In the genomic region with DNA sequence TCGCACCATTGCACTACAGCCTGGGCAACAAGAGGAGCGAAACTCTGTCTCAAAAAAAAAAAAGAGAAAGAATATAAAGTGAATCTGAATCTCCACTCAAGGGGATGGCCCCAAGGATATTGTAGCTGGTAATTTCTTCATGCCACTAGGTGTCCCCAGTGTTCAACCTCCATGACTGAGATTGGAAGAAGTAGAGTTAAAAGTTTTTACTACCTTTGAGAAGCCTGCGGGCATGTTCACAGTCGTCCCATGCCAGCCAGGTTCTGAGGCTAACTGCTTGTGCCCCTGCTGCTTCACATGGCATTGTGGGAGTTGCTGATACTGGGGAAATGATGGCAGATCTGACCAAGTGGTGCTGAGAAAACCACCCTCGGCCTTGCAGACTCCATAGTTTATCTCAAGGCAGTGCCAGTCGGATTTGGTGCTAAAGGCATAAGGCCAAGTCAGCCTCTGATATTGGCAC, we compare ENCODE assay signal across 8 cellular contexts. TPM values are rescaled to one million over a fixed set of nuclear protein-coding genes. Genes with fewer than 3 reads are reported as not detected.
DNase-seq lines count a peak whose midpoint lies in the region; ATAC-seq, FAIRE-seq and TF ChIP-seq lines count a peak whose summit lies in the region.

No MANE protein-coding gene starts in this region.

- ATAC-seq in Right ventricle myocardium inferior (peak; percentile 57), GM19452 (IDR thresholded peaks at IDR 0.05; ENCODE audit: unreplicated experiment) (no peak)
- peak; percentile 70 for ATAC-seq in stimulated activated naive CD8-positive, alpha-beta T cell treated with anti-CD3 and anti-CD28 coated beads, Interleukin-15, amount 100 ng/mL, for 72 hours

- peak; percentile 56 for FAIRE-seq in astrocyte (lab: Jason Lieb, UNC)

- H3K9me3 ChIP-seq in astrocyte (ENCODE audit: insufficient read depth, low read depth, low read length) = no peaks in the 10 kb centered on the region

- no peak overlapping the region for H2AFZ ChIP-seq in astrocyte (ENCODE audit: low read depth, low read length)

- peak; percentile 69 for TF ChIP-seq CTCF in astrocyte (IDR thresholded peaks at IDR 0.05; ENCODE audit: insufficient read depth, low read depth, low read length)

- H3K4me1 Mint-ChIP-seq in astrocyte (ENCODE audit: low read depth, unreplicated experiment) = peaks cover 5% of the 10 kb centered on the region
- H3K4me1 Mint-ChIP-seq in stimulated activated naive CD8-positive, alpha-beta T cell treated with anti-CD3 and anti-CD28 coated beads, Interleukin-15, amount 100 ng/mL, for 72 hours = peaks cover under 1% of the 10 kb centered on the region

- no peaks in the 10 kb centered on the region for H3K27me3 Mint-ChIP-seq in astrocyte (ENCODE audit: low read depth, unreplicated experiment)
- H3K27me3 Mint-ChIP-seq in stimulated activated naive CD8-positive, alpha-beta T cell treated with anti-CD3 and anti-CD28 coated beads, Interleukin-15, amount 100 ng/mL, for 72 hours = no peaks in the 10 kb centered on the region

- H3K27me3 ChIP-seq in astrocyte (ENCODE audit: insufficient read depth, low read length) = no peaks in the 10 kb centered on the region

- no peaks in the 10 kb centered on the region for H3K9me3 Mint-ChIP-seq in astrocyte (ENCODE audit: unreplicated experiment)
- no peaks in the 10 kb centered on the region for H3K9me3 Mint-ChIP-seq in stimulated activated naive CD8-positive, alpha-beta T cell treated with anti-CD3 and anti-CD28 coated beads, Interleukin-15, amount 100 ng/mL, for 72 hours

- no peak overlapping the region for H3K4me3 Mint-ChIP-seq in astrocyte (ENCODE audit: unreplicated experiment)
- no peak overlapping the region for H3K4me3 Mint-ChIP-seq in stimulated activated naive CD8-positive, alpha-beta T cell treated with anti-CD3 and anti-CD28 coated beads, Interleukin-15, amount 100 ng/mL, for 72 hours

- peaks cover 15% of the 10 kb centered on the region for H3K36me3 ChIP-seq in astrocyte (ENCODE audit: insufficient read depth, low read length)

- peaks cover 16% of the 10 kb centered on the region for H3K36me3 Mint-ChIP-seq in astrocyte (ENCODE audit: low read depth, unreplicated experiment)

- no peak overlapping the region for H3K27ac ChIP-seq in astrocyte (ENCODE audit: low read depth, low read length)

- no peaks in the 10 kb centered on the region for H4K20me1 ChIP-seq in astrocyte (ENCODE audit: insufficient read depth, low read length)

- DNase-seq in Right ventricle myocardium inferior (ENCODE audit: missing footprints) (no peak), cardiac septum (ENCODE audit: low spot score) (no peak), NCI-H1105 (lab: John Stamatoyannopoulos, UW) (peak; percentile 9), astrocyte (ENCODE audit: low read depth) (peak; percentile 29), iPS-NIHi11 (ENCODE audit: low spot score) (peak; percentile 61), SHP77 treated with DMSO at 0.1 percent for 48 hours (lab: John Stamatoyannopoulos, UW) (no peak)
- DNase-seq in stimulated activated naive CD8-positive, alpha-beta T cell treated with anti-CD3 and anti-CD28 coated beads, Interleukin-15, amount 100 ng/mL, for 72 hours = no peak

- intact Hi-C loops in Right ventricle myocardium inferior (cut with DNase I) (loop anchor here (2.0 to 5.0 kb wide), 2 partner anchors 51 to 95 kb away; a partner anchor contains a TSS), cardiac septum (cut with DNase I) (loop anchor here (1.0 kb wide), 1 partner anchor 95 kb away; no protein-coding TSS in a partner anchor)

- H3K79me2 ChIP-seq in astrocyte (ENCODE audit: insufficient read depth, low read length) = no peaks in the 10 kb centered on the region

- peaks cover 7% of the 10 kb centered on the region for H3K4me1 ChIP-seq in astrocyte (ENCODE audit: insufficient read depth, low read length)

- H3K27ac Mint-ChIP-seq in astrocyte (ENCODE audit: unreplicated experiment) = no peak overlapping the region
- H3K27ac Mint-ChIP-seq in stimulated activated naive CD8-positive, alpha-beta T cell treated with anti-CD3 and anti-CD28 coated beads, Interleukin-15, amount 100 ng/mL, for 72 hours = peak overlapping the region in 1 of 2 donors; percentile 42

- peak overlapping the region; percentile 11 for H3K9ac ChIP-seq in astrocyte (ENCODE audit: low read length)

- H3K4me2 ChIP-seq in astrocyte (ENCODE audit: low read length) = no peak overlapping the region

- no peak overlapping the region for H3K4me3 ChIP-seq in astrocyte (ENCODE audit: insufficient read depth, low read depth, low read length)

RNA-seq across cellular contexts. Expression of a gene that starts 10.8 kb away (rescaled TPM):
- total RNA-seq in Right ventricle myocardium inferior (159 TPM), cardiac septum (123 TPM), astrocyte (9.8 and 10.1 TPM in 2 replicates)

RNA-seq across cellular contexts. Expression of a gene that starts 49.0 kb away (rescaled TPM):
- 22.6 TPM for total RNA-seq in Right ventricle myocardium inferior
- total RNA-seq in cardiac septum = 24.7 TPM
- 47.9 and 50.2 TPM in 2 replicates for total RNA-seq in astrocyte

Comparison
In these comparisons a context has a peak if more than half of its experiments do, and no peak if none do; other contexts are left out.
1. DNase-seq: peak in NCI-H1105 (single experiment), astrocyte (single experiment) and iPS-NIHi11 (single experiment); none in Right ventricle myocardium inferior (single experiment), cardiac septum (single experiment), stimulated activated naive CD8-positive, alpha-beta T cell treated with anti-CD3 and anti-CD28 coated beads, Interleukin-15, amount 100 ng/mL, for 72 hours (0 of 2) and SHP77 treated with DMSO at 0.1 percent for 48 hours (single experiment).
2. RNA of a gene that starts 10.8 kb away (total RNA-seq): 159 TPM in Right ventricle myocardium inferior (single experiment) and 123 TPM in cardiac septum (single experiment); 9.8 to 10.1 TPM in astrocyte; every median in the first group is over 10 times any median in the second.